8 cellular contexts compared by ENCODE assay signal in genomic region chr10:92241501-92241900, GRCh38. TPM values are rescaled to one million over a fixed set of nuclear protein-coding genes. Genes with fewer than 3 reads are reported as not detected.
DNase-seq lines count a peak whose midpoint lies in the region; ATAC-seq, FAIRE-seq and TF ChIP-seq lines count a peak whose summit lies in the region.

No MANE protein-coding gene starts in this region.

- no peaks in the 10 kb centered on the region for H3K9me3 Mint-ChIP-seq in activated naive CD8-positive, alpha-beta T cell treated with anti-CD3 and anti-CD28 coated beads for 36 hours

- DNase-seq in SK-N-SH (no peak), keratinocyte (ENCODE audit: low read depth, low spot score) (no peak), substantia nigra (lab: John Stamatoyannopoulos, UW) (no peak), T-helper 9 cell (no peak), SKM-1 treated with dmso at 0.1 percent for 144 hours (lab: John Stamatoyannopoulos, UW; ENCODE audit: unreplicated experiment) (no peak)
- DNase-seq in activated naive CD8-positive, alpha-beta T cell treated with anti-CD3 and anti-CD28 coated beads for 36 hours: no peak

- no peak for ATAC-seq in SK-N-SH treated with all-trans-retinoic acid at 6 μM for 48 hours
- ATAC-seq in GM21825 (IDR thresholded peaks at IDR 0.05; ENCODE audit: unreplicated experiment): no peak

- no peak for TF ChIP-seq CTCF in SK-N-SH (IDR thresholded peaks at IDR 0.05)
- no peak for TF ChIP-seq CTCF in keratinocyte (optimal IDR thresholded peaks at IDR 0.05 in 1 of 3, IDR thresholded peaks at IDR 0.05 in 1 of 3, conservative IDR thresholded peaks at IDR 0.05 in 1 of 3; ENCODE audit: extremely low read depth in 1 of 3, insufficient read depth in 2 of 3, low read length in 3 of 3)

- H3K27me3 Mint-ChIP-seq in activated naive CD8-positive, alpha-beta T cell treated with anti-CD3 and anti-CD28 coated beads for 36 hours: peaks cover 6% of the 10 kb centered on the region

- peaks cover 7% of the 10 kb centered on the region for H3K36me3 Mint-ChIP-seq in activated naive CD8-positive, alpha-beta T cell treated with anti-CD3 and anti-CD28 coated beads for 36 hours

- no peak for TF ChIP-seq EP300 in SK-N-SH (IDR thresholded peaks at IDR 0.05; ENCODE audit: borderline replicate concordance in 1 of 2, low read depth in 1 of 2, low read length in 1 of 2)

- POLR2A ChIA-PET in SK-N-SH (lab: Yijun Ruan, JAX): no interaction called here

- CTCF ChIA-PET in SK-N-SH (lab: Yijun Ruan, JAX): interaction anchor here (0.6 to 1.8 kb wide), 3 partner anchors 49 to 202 kb away, joined by 3 to 4 read pairs (median 4); partner anchors contain the start of genes CPEB3 and MARCHF5

- H4K20me1 ChIP-seq in SK-N-SH (ENCODE audit: insufficient read depth) (no peaks in the 10 kb centered on the region), keratinocyte (ENCODE audit: control insufficient read depth, extremely low read depth, insufficient read depth, low read length) (no peaks in the 10 kb centered on the region)

- H3K9ac ChIP-seq in SK-N-SH: peak overlapping the region; percentile 52; the same call in 1 of the 2 replicates
- H3K9ac ChIP-seq in keratinocyte (ENCODE audit: control insufficient read depth, extremely low read depth, insufficient read depth, low read length): peak overlapping the region; percentile 75

- H3K9me2 ChIP-seq in SK-N-SH: no peaks in the 10 kb centered on the region

- no peaks in the 10 kb centered on the region for H3K27me3 ChIP-seq in SK-N-SH (ENCODE audit: insufficient read depth)
- H3K27me3 ChIP-seq in keratinocyte (ENCODE audit: control insufficient read depth, extremely low read depth, insufficient read depth, low read length): no peaks in the 10 kb centered on the region

- H3K4me1 ChIP-seq in SK-N-SH (ENCODE audit: control insufficient read depth in 1 of 2, insufficient read depth in 2 of 2, low read depth in 1 of 2, low read length in 1 of 2) (peaks cover 0 to 18% of the 10 kb centered on the region in 2 experiments; a peak in 2 of 4 replicates), keratinocyte (ENCODE audit: control insufficient read depth, extremely low read depth, insufficient read depth, low read length) (peaks cover 36% of the 10 kb centered on the region)

- no peak for TF ChIP-seq RAD21 in SK-N-SH (IDR thresholded peaks at IDR 0.05; ENCODE audit: low read length)

- H3K9me3 ChIP-seq in SK-N-SH (no peaks in the 10 kb centered on the region), keratinocyte (ENCODE audit: control insufficient read depth, low read depth, low read length) (no peaks in the 10 kb centered on the region)

- no peak for FAIRE-seq in keratinocyte (lab: Jason Lieb, UNC)

- H3F3A ChIP-seq in SK-N-SH (replicated peaks; ENCODE audit: insufficient read depth): peaks cover 22% of the 10 kb centered on the region

- peak overlapping the region; percentile 91; the same call in 1 of the 2 replicates for H2AFZ ChIP-seq in SK-N-SH (ENCODE audit: low read depth)
- H2AFZ ChIP-seq in keratinocyte (ENCODE audit: control insufficient read depth, low read length): no peak overlapping the region

- H3K79me2 ChIP-seq in SK-N-SH (ENCODE audit: insufficient read depth): no peaks in the 10 kb centered on the region
- H3K79me2 ChIP-seq in keratinocyte (ENCODE audit: control insufficient read depth, insufficient read depth, low read length): no peaks in the 10 kb centered on the region

- H3K27ac ChIP-seq in SK-N-SH (ENCODE audit: low read depth in 2 of 2, low read length in 1 of 2): peak overlapping the region; percentile 75 to 91
- H3K27ac ChIP-seq in keratinocyte (ENCODE audit: control insufficient read depth, insufficient read depth, low read length): no peak overlapping the region
- H3K27ac ChIP-seq in substantia nigra (ENCODE audit: low read depth, low read length, poor library complexity, severe bottlenecking): peak overlapping the region; percentile 93

- dilution Hi-C loops in keratinocyte (cut with MboI; ENCODE audit: extremely low pct_ligation_motif_present, low sequenced_read_pairs): no loop called here

- H3K4me3 Mint-ChIP-seq in activated naive CD8-positive, alpha-beta T cell treated with anti-CD3 and anti-CD28 coated beads for 36 hours: peak overlapping the region; percentile 78

- H3K4me2 ChIP-seq in SK-N-SH: peak overlapping the region; percentile 93; the same call in 1 of the 2 replicates
- peak overlapping the region; percentile 92 for H3K4me2 ChIP-seq in keratinocyte (ENCODE audit: control insufficient read depth, extremely low read depth, insufficient read depth, low read depth, low read length)

- 89% methylated on average over 1 of the region's 1 CpG for WGBS in SK-N-SH (ENCODE audit: low lambda C conversion rate)

- H3K4me1 Mint-ChIP-seq in activated naive CD8-positive, alpha-beta T cell treated with anti-CD3 and anti-CD28 coated beads for 36 hours: peaks cover 20% of the 10 kb centered on the region

- no peaks in the 10 kb centered on the region for H3K9me1 ChIP-seq in keratinocyte (ENCODE audit: control insufficient read depth, extremely low read depth, insufficient read depth, low read length)

- H3K4me3 ChIP-seq in SK-N-SH (ENCODE audit: low read depth in 2 of 2, low read length in 1 of 2): peak overlapping the region in 1 of 2 experiments; percentile 81; a peak in 1 of 4 replicates
- H3K4me3 ChIP-seq in keratinocyte (ENCODE audit: control insufficient read depth in 2 of 3, extremely low read depth in 1 of 3, insufficient read depth in 2 of 3, low read depth in 1 of 3, low read length in 3 of 3): peak overlapping the region in 2 of 3 experiments; percentile 53 to 78

- H3K36me3 ChIP-seq in SK-N-SH (replicated peaks in 1 of 2; ENCODE audit: control insufficient read depth in 1 of 2, insufficient read depth in 2 of 2, low read length in 1 of 2): no peaks in the 10 kb centered on the region
- H3K36me3 ChIP-seq in keratinocyte (ENCODE audit: control insufficient read depth in 2 of 2, extremely low read depth in 1 of 2, insufficient read depth in 2 of 2, low read length in 2 of 2): no peaks in the 10 kb centered on the region

- no peak overlapping the region for H3K27ac Mint-ChIP-seq in activated naive CD8-positive, alpha-beta T cell treated with anti-CD3 and anti-CD28 coated beads for 36 hours

TF ChIP-seq in SK-N-SH, 30 proteins besides CTCF, POLR2A, EP300 and RAD21 (continues in another document):
- TF ChIP-seq GABPA (IDR thresholded peaks at IDR 0.05; ENCODE audit: low read depth): no peak

TF ChIP-seq in SK-N-SH treated with all-trans-retinoic acid at 6 μM for 48 hours, 23 proteins besides CTCF, POLR2A, EP300 and RAD21 (continues in another document):
- TF ChIP-seq CSRNP3 (CRISPR knock-in tag; IDR thresholded peaks at IDR 0.05) (no peak), ZNF565 (CRISPR knock-in tag; conservative IDR thresholded peaks at IDR 0.05; ENCODE audit: low read depth) (no peak), ISL1 (CRISPR knock-in tag; IDR thresholded peaks at IDR 0.05) (no peak), GLIS3 (CRISPR knock-in tag; IDR thresholded peaks at IDR 0.05) (no peak), ZC3H10 (CRISPR knock-in tag; IDR thresholded peaks at IDR 0.05) (no peak), ARNTL (CRISPR knock-in tag; IDR thresholded peaks at IDR 0.05; ENCODE audit: borderline replicate concordance, low read depth) (no peak)

RNA-seq across cellular contexts. Expression of gene CPEB3, which starts 49.4 kb away (rescaled TPM):
- 0.36 TPM in 2 replicates for polyA plus RNA-seq in SK-N-SH (2012; rRNA removed)
- 0.28 and 0.30 TPM in 2 replicates for polyA plus RNA-seq in SK-N-SH (2012; cell fraction: cytosol; rRNA removed)
- polyA plus RNA-seq in SK-N-SH (2012; cell fraction: nucleus; rRNA removed): 0.66 and 0.97 TPM in 2 replicates
- total RNA-seq in activated naive CD8-positive, alpha-beta T cell treated with anti-CD3 and anti-CD28 coated beads for 36 hours: 1 to 10 TPM; 1.5 to 1.9 TPM
- polyA plus RNA-seq in keratinocyte: 0.20 to 0.47 TPM (median 0.39 TPM) in 3 replicates
- polyA plus RNA-seq in keratinocyte (2011; ENCODE audit: low read depth): 1.6 TPM
- polyA plus RNA-seq in keratinocyte (2011; cell fraction: cytosol; rRNA removed): 0.21 and 0.24 TPM in 2 replicates
- 0.80 and 0.85 TPM in 2 replicates for polyA plus RNA-seq in keratinocyte (2011; cell fraction: nucleus; rRNA removed)
- polyA plus RNA-seq in keratinocyte (2012; ENCODE audit: low replicate concordance): 0.29 and 2.2 TPM in 2 replicates
- polyA minus RNA-seq in keratinocyte: 0.46 to 0.86 TPM (median 0.49 TPM) in 3 replicates
- not detected for polyA minus RNA-seq in keratinocyte (2011; cell fraction: cytosol; rRNA and poly(A)+ RNA removed)
- polyA minus RNA-seq in keratinocyte (2011; cell fraction: nucleus; rRNA and poly(A)+ RNA removed): 1.3 and 2.0 TPM in 2 replicates

RNA-seq across cellular contexts. Expression of gene MARCHF5, which starts 49.5 kb away (rescaled TPM):
- 24.2 and 32.0 TPM in 2 replicates for polyA plus RNA-seq in SK-N-SH (2012; rRNA removed)
- 40.8 and 46.1 TPM in 2 replicates for polyA plus RNA-seq in SK-N-SH (2012; cell fraction: cytosol; rRNA removed)
- 10.5 and 38.3 TPM in 2 replicates for polyA plus RNA-seq in SK-N-SH (2012; cell fraction: nucleus; rRNA removed)
- 10 to 100 TPM; 25.6 to 26.5 TPM for total RNA-seq in activated naive CD8-positive, alpha-beta T cell treated with anti-CD3 and anti-CD28 coated beads for 36 hours
- 32.4 to 54.1 TPM (median 41.2 TPM) in 3 replicates for polyA plus RNA-seq in keratinocyte
- 101 TPM for polyA plus RNA-seq in keratinocyte (2011; ENCODE audit: low read depth)
- polyA plus RNA-seq in keratinocyte (2011; cell fraction: cytosol; rRNA removed): 32.0 and 69.2 TPM in 2 replicates
- polyA plus RNA-seq in keratinocyte (2011; cell fraction: nucleus; rRNA removed): 51.8 and 66.9 TPM in 2 replicates
- 37.1 and 79.6 TPM in 2 replicates for polyA plus RNA-seq in keratinocyte (2012; ENCODE audit: low replicate concordance)
- 12.7 to 35.9 TPM (median 15.4 TPM) in 3 replicates for polyA minus RNA-seq in keratinocyte
- polyA minus RNA-seq in keratinocyte (2011; cell fraction: cytosol; rRNA and poly(A)+ RNA removed): 9.4 TPM
- 18.3 and 35.9 TPM in 2 replicates for polyA minus RNA-seq in keratinocyte (2011; cell fraction: nucleus; rRNA and poly(A)+ RNA removed)
